In genomic region chr16:67191410-67191994, GRCh38 we compare ENCODE assay signal across 7 cellular contexts. TPM values are rescaled to one million over a fixed set of nuclear protein-coding genes. Genes with fewer than 3 reads are reported as not detected.
DNase-seq lines count a peak whose midpoint lies in the region; ATAC-seq and TF ChIP-seq lines count a peak whose summit lies in the region.

No MANE protein-coding gene starts in this region.

- H3K4me1 ChIP-seq in GM23248 (ENCODE audit: insufficient read depth) (peaks cover 11% of the 10 kb centered on the region), spleen (peaks cover 29 to 87% (median 52%) of the 10 kb centered on the region in 6 donors)

- no peaks in the 10 kb centered on the region for H3K27me3 ChIP-seq in GM23248 (replicated peaks; ENCODE audit: insufficient read depth)
- peaks cover 0 to 15% (median 0%) of the 10 kb centered on the region in 7 donors for H3K27me3 ChIP-seq in spleen (replicated peaks in 1 of 7)

- H3K27ac ChIP-seq in GM23248: no peak overlapping the region
- peak overlapping the region; percentile 33 to 95 (median 84) for H3K27ac ChIP-seq in spleen

- TF ChIP-seq CTCF in glutamatergic neuron (IDR thresholded peaks at IDR 0.05; ENCODE audit: partially characterized antibody, unreplicated experiment) (no peak), spleen (IDR thresholded peaks at IDR 0.05 in 8 of 11, conservative IDR thresholded peaks at IDR 0.05 in 3 of 11) (no peak), GM10248 (IDR thresholded peaks at IDR 0.05; ENCODE audit: control extremely low read depth, extremely low read depth, low read depth, missing control alignments) (no peak)

- POLR2A ChIA-PET in GM10248 (lab: Yijun Ruan, JAX): no interaction called here

- peak overlapping the region; percentile 30 for H3K4me2 ChIP-seq in GM23248 (ENCODE audit: unreplicated experiment)

- H3K4me3 ChIP-seq in GM23248: peak overlapping the region; percentile 84; the same call in 1 of the 2 replicates
- H3K4me3 ChIP-seq in spleen: peak overlapping the region; percentile 73 to 99 (median 98)

- H3K9me2 ChIP-seq in GM23248 (ENCODE audit: insufficient read depth): no peaks in the 10 kb centered on the region

- H3K9me3 ChIP-seq in GM23248 (ENCODE audit: low read depth) (no peaks in the 10 kb centered on the region), spleen (no peaks in the 10 kb centered on the region)

- CTCF ChIA-PET in GM10248 (lab: Yijun Ruan, JAX): interaction anchor here (0.8 to 1.7 kb wide), 3 partner anchors 21 to 174 kb away, joined by 3 to 6 read pairs (median 3); partner anchors contain the start of gene NOL3

- WGBS in GM23248 (ENCODE audit: low coverage in 1 of 2, low lambda C conversion rate in 2 of 2, missing lambda C conversion rate in 2 of 2), 2 experiments: 15 to 19% methylated on average over 9 of the region's 9 CpGs
- 22 to 33% (median 26%) methylated on average over 9 of the region's 9 CpGs for WGBS in spleen, 5 donors

- H3K9ac ChIP-seq in GM23248: no peak overlapping the region

- H3K4me3 Mint-ChIP-seq in glutamatergic neuron (ENCODE audit: unreplicated experiment): peak overlapping the region; percentile 84

- H3K4me1 Mint-ChIP-seq in glutamatergic neuron (ENCODE audit: low read depth, unreplicated experiment): peaks cover 11% of the 10 kb centered on the region

- in situ Hi-C loops in GM23248 (cut with MboI): no loop called here

- H3K27ac Mint-ChIP-seq in glutamatergic neuron (ENCODE audit: unreplicated experiment): peak overlapping the region; percentile 17

- H3K36me3 ChIP-seq in GM23248 (ENCODE audit: low read depth) (peaks cover 12% of the 10 kb centered on the region; the same call in 1 of the 2 replicates), spleen (peaks cover 0 to 49% (median 27%) of the 10 kb centered on the region in 6 donors)

- peaks cover 12% of the 10 kb centered on the region for H3K9me3 Mint-ChIP-seq in glutamatergic neuron (ENCODE audit: unreplicated experiment)

- peaks cover 39% of the 10 kb centered on the region for H3K79me2 ChIP-seq in GM23248 (ENCODE audit: insufficient read depth)

- no peak for TF ChIP-seq POLR2A in spleen (IDR thresholded peaks at IDR 0.05)

- intact Hi-C loops in spleen (cut with DNase I; ENCODE audit: low total_unique reads): no loop called here

- H3K27me3 Mint-ChIP-seq in glutamatergic neuron (ENCODE audit: unreplicated experiment): peaks cover 8% of the 10 kb centered on the region

- no peak for DNase-seq in GM23248
- no peak for DNase-seq in glutamatergic neuron
- no peak for DNase-seq in spleen
- DNase-seq in Kasumi-1 (lab: John Stamatoyannopoulos, UW): no peak
- no peak for DNase-seq in GM10248 (ENCODE audit: extremely low spot score)

- peak; percentile 21; the same call in 2 of the 3 replicates for ATAC-seq in SK-N-SH treated with all-trans-retinoic acid at 6 μM for 48 hours
- no peak for ATAC-seq in GM21717 (IDR thresholded peaks at IDR 0.05; ENCODE audit: unreplicated experiment)

- H3F3A ChIP-seq in GM23248 (ENCODE audit: insufficient read depth): peaks cover 6% of the 10 kb centered on the region; the same call in 1 of the 2 replicates

- peak overlapping the region; percentile 36; the same call in 1 of the 2 replicates for H2AFZ ChIP-seq in GM23248

- H4K20me1 ChIP-seq in GM23248 (ENCODE audit: insufficient read depth): no peaks in the 10 kb centered on the region

- H3K36me3 Mint-ChIP-seq in glutamatergic neuron (ENCODE audit: unreplicated experiment): no peaks in the 10 kb centered on the region

TF ChIP-seq in SK-N-SH treated with all-trans-retinoic acid at 6 μM for 48 hours, 23 proteins besides CTCF, POLR2A, EP300 and RAD21 (continues in another document):
- TF ChIP-seq ZFP30 (CRISPR knock-in tag; IDR thresholded peaks at IDR 0.05): no peak
- TF ChIP-seq TCF4 (CRISPR knock-in tag; IDR thresholded peaks at IDR 0.05; ENCODE audit: borderline replicate concordance): no peak
- no peak for TF ChIP-seq RARB (CRISPR knock-in tag; IDR thresholded peaks at IDR 0.05)
- no peak for TF ChIP-seq ZNF8 (CRISPR knock-in tag; IDR thresholded peaks at IDR 0.05)
- TF ChIP-seq PPARA (CRISPR knock-in tag; IDR thresholded peaks at IDR 0.05; ENCODE audit: borderline replicate concordance): no peak
- no peak for TF ChIP-seq TOX (CRISPR knock-in tag; IDR thresholded peaks at IDR 0.05; ENCODE audit: borderline replicate concordance)
- TF ChIP-seq TSHZ2 (CRISPR knock-in tag; IDR thresholded peaks at IDR 0.05): no peak
- no peak for TF ChIP-seq GLIS3 (CRISPR knock-in tag; IDR thresholded peaks at IDR 0.05)
- TF ChIP-seq CREB5 (CRISPR knock-in tag; IDR thresholded peaks at IDR 0.05; ENCODE audit: low read depth): no peak
- TF ChIP-seq POU6F1 (CRISPR knock-in tag; IDR thresholded peaks at IDR 0.05; ENCODE audit: borderline replicate concordance, low read depth): no peak
- no peak for TF ChIP-seq ZC3H10 (CRISPR knock-in tag; IDR thresholded peaks at IDR 0.05)

RNA-seq across cellular contexts. Expression of gene E2F4, which starts 0.5 kb away (rescaled TPM):
- total RNA-seq in GM23248 (2014; rRNA removed; shearing (Covaris generic)): 82.0 and 88.9 TPM in 2 replicates
- polyA plus RNA-seq in GM23248 (2016; fragmentation: Nextera tagmentation; extraction: Ambion mirVana) (46.5 and 50.0 TPM in 2 replicates), spleen (10 to 100 TPM; 40.8 to 68.3 (median 47.8) TPM)
- total RNA-seq in glutamatergic neuron (ENCODE audit: unreplicated experiment) (64.3 TPM), spleen (100 to 1,000 TPM in 3 of 7 donors, 10 to 100 TPM in 4; 68.0 to 134 (median 80.1) TPM)

RNA-seq across cellular contexts. Expression of gene EXOC3L1, which starts 1.6 kb away (rescaled TPM):
- total RNA-seq in GM23248 (2014; rRNA removed; shearing (Covaris generic)): not detected in 2 replicates
- polyA plus RNA-seq in GM23248 (2016; fragmentation: Nextera tagmentation; extraction: Ambion mirVana) (0.28 and 0.53 TPM in 2 replicates), spleen (100 to 1,000 TPM in 1 of 3 donors, 10 to 100 TPM in 2; 28.5 to 113 (median 54.2) TPM)
- total RNA-seq in glutamatergic neuron (ENCODE audit: unreplicated experiment) (3.6 TPM), spleen (10 to 100 TPM; 29.2 to 81.7 (median 48.3) TPM)

RNA-seq across cellular contexts. Expression of gene ELMO3, which starts 7.4 kb away (rescaled TPM):
- 1.5 and 1.6 TPM in 2 replicates for total RNA-seq in GM23248 (2014; rRNA removed; shearing (Covaris generic))
- polyA plus RNA-seq in GM23248 (2016; fragmentation: Nextera tagmentation; extraction: Ambion mirVana): 0.10 TPM in 1 of 2 replicates, not detected in the other
- 2.1 TPM for total RNA-seq in glutamatergic neuron (ENCODE audit: unreplicated experiment)
- total RNA-seq in spleen: 1 to 10 TPM; 2.8 to 4.7 (median 4.0) TPM
- 1 to 10 TPM; 4.2 to 8.7 (median 7.0) TPM for polyA plus RNA-seq in spleen

RNA-seq across cellular contexts. Expression of gene MATCAP1, which starts 7.7 kb away (rescaled TPM):
- total RNA-seq in GM23248 (2014; rRNA removed; shearing (Covaris generic)): 6.4 and 19.0 TPM in 2 replicates
- polyA plus RNA-seq in GM23248 (2016; fragmentation: Nextera tagmentation; extraction: Ambion mirVana): 3.4 and 3.8 TPM in 2 replicates
- 197 TPM for total RNA-seq in glutamatergic neuron (ENCODE audit: unreplicated experiment)
- total RNA-seq in spleen: 10 to 100 TPM; 11.9 to 59.4 (median 21.0) TPM
- polyA plus RNA-seq in spleen: 10 to 100 TPM in 2 of 3 donors, 1 to 10 TPM in 1; 8.9 to 37.1 (median 16.3) TPM

RNA-seq across cellular contexts. Expression of gene NOL3, which starts 21.2 kb away (rescaled TPM):
- 31.0 and 51.1 TPM in 2 replicates for total RNA-seq in GM23248 (2014; rRNA removed; shearing (Covaris generic))
- polyA plus RNA-seq in GM23248 (2016; fragmentation: Nextera tagmentation; extraction: Ambion mirVana) (20.3 TPM in 2 replicates), spleen (10 to 100 TPM in 2 of 3 donors, 1 to 10 TPM in 1; 8.7 to 12.0 (median 10.8) TPM)
- total RNA-seq in glutamatergic neuron (ENCODE audit: unreplicated experiment) (8.8 TPM), spleen (10 to 100 TPM in 6 of 7 donors, 1 to 10 TPM in 1; 8.2 to 14.2 (median 13.6) TPM)
